Comparison of ENCODE assay signal across 1 cellular context in genomic region chr5:93676707-93677106, GRCh38.
TF ChIP-seq lines count a peak whose summit lies in the region.

No MANE protein-coding gene starts in this region.

TF ChIP-seq in HCT116, 20 proteins besides CTCF, POLR2A, EP300 and RAD21 (continued from another document):
- TF ChIP-seq REST (IDR thresholded peaks at IDR 0.05; ENCODE audit: low read depth) (no peak), ZNF274 (IDR thresholded peaks at IDR 0.05; ENCODE audit: low read depth, low read length) (no peak), EGR1 (IDR thresholded peaks at IDR 0.05; ENCODE audit: low read depth) (no peak), JUND (IDR thresholded peaks at IDR 0.05) (no peak), CBX3 (IDR thresholded peaks at IDR 0.05; ENCODE audit: low read depth) (no peak)
TF ChIP-seq in HCT116: peak in this region for 0.
